Comparison of ENCODE assay signal across 20 cellular contexts in genomic region chr19:35689836-35690235, GRCh38. TPM values are rescaled to one million over a fixed set of nuclear protein-coding genes. Genes with fewer than 3 reads are reported as not detected.
"Had no signal": no experiment of that assay in that cellular context is flagged by ENCODE, and none has a peak within 500 bp of the region (broad histone marks: within the 10 kb centered on the region; RNA-seq: fewer than 3 reads in every experiment).

No MANE protein-coding gene starts in this region.

- H3K4me3 ChIP-seq: sigmoid colon, testis had no signal

- H3K4me1 ChIP-seq: sigmoid colon, testis had no signal

- H3K36me3 ChIP-seq: brain microvascular endothelial cell, sigmoid colon had no signal

- H3K27me3 ChIP-seq: brain microvascular endothelial cell, sigmoid colon, testis had no signal

- H3K9me3 ChIP-seq: sigmoid colon, testis had no signal

- DNase-seq: activated CD4-positive, alpha-beta T cell treated with anti-CD3 and anti-CD28 coated beads, Interleukin-2, amount 50 U/mL, for 1 hour; activated CD8-positive, alpha-beta memory T cell treated with anti-CD3 and anti-CD28 coated beads for 24 hours; activated naive CD8-positive, alpha-beta T cell treated with anti-CD3 and anti-CD28 coated beads, Interleukin-2, amount 10 ng/mL, durations not matched to agents 7 days and 5 days; anterior cingulate cortex; brain microvascular endothelial cell; effector memory CD4-positive, alpha-beta T cell; erythroblast; foreskin fibroblast; mammary epithelial cell; sigmoid colon; stimulated activated CD4-positive, alpha-beta T cell treated with anti-CD3 and anti-CD28 coated beads, Interleukin-1b, Interleukin-23, amount 100 ng/mL, for 48 hours; stimulated activated naive CD8-positive, alpha-beta T cell treated with anti-CD3 and anti-CD28 coated beads, Interleukin-15, amount 100 ng/mL, for 72 hours; T-cell; T-helper 9 cell had no signal

- FAIRE-seq: islet of Langerhans had no signal

- ATAC-seq: activated CD4-positive, CD25-positive, alpha-beta regulatory T cell treated with anti-CD3 and anti-CD28 coated beads, Interleukin-2, amount 50 U/mL, for 24 hours; stimulated activated naive CD8-positive, alpha-beta T cell treated with anti-CD3 and anti-CD28 coated beads, Interleukin-15, amount 100 ng/mL, for 72 hours; T-cell had no signal

- H3K27ac ChIP-seq: brain microvascular endothelial cell, sigmoid colon, testis had no signal

RNA-seq across cellular contexts. Expression of gene ZBTB32, which starts 14.5 kb away (rescaled TPM):
- total RNA-seq: mammary epithelial cell, neural crest cell, osteocyte, sigmoid colon, ureter had no signal
- polyA plus RNA-seq: mammary epithelial cell had no signal

RNA-seq across cellular contexts. Expression of gene UPK1A, which starts 23.5 kb away (rescaled TPM):
- total RNA-seq: neural crest cell, osteocyte had no signal
- polyA plus RNA-seq: sigmoid colon had no signal
